In genomic region chr2:102008490-102008889, GRCh38 we compare ENCODE assay signal across 1 cellular context.
A peak's percentile ranks its signal among the peaks of the same experiment; 100 is the strongest.
TF ChIP-seq lines count a peak whose summit lies in the region.

No MANE protein-coding gene starts in this region.

TF ChIP-seq in GM12878, 131 proteins besides CTCF, POLR2A, EP300 and RAD21 (continued from another document):
- TF ChIP-seq, protein P1, sequence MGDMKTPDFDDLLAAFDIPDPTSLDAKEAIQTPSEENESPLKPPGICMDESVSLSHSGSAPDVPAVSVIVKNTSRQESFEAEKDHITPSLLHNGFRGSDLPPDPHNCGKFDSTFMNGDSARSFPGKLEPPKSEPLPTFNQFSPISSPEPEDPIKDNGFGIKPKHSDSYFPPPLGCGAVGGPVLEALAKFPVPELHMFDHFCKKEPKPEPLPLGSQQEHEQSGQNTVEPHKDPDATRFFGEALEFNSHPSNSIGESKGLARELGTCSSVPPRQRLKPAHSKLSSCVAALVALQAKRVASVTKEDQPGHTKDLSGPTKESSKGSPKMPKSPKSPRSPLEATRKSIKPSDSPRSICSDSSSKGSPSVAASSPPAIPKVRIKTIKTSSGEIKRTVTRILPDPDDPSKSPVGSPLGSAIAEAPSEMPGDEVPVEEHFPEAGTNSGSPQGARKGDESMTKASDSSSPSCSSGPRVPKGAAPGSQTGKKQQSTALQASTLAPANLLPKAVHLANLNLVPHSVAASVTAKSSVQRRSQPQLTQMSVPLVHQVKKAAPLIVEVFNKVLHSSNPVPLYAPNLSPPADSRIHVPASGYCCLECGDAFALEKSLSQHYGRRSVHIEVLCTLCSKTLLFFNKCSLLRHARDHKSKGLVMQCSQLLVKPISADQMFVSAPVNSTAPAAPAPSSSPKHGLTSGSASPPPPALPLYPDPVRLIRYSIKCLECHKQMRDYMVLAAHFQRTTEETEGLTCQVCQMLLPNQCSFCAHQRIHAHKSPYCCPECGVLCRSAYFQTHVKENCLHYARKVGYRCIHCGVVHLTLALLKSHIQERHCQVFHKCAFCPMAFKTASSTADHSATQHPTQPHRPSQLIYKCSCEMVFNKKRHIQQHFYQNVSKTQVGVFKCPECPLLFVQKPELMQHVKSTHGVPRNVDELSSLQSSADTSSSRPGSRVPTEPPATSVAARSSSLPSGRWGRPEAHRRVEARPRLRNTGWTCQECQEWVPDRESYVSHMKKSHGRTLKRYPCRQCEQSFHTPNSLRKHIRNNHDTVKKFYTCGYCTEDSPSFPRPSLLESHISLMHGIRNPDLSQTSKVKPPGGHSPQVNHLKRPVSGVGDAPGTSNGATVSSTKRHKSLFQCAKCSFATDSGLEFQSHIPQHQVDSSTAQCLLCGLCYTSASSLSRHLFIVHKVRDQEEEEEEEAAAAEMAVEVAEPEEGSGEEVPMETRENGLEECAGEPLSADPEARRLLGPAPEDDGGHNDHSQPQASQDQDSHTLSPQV (IDR thresholded peaks at IDR 0.05) = no peak
- TF ChIP-seq HCFC1 (IDR thresholded peaks at IDR 0.05; ENCODE audit: low read length) (no peak), ZNF687 (IDR thresholded peaks at IDR 0.05) (0 out of 2 replicates have a peak, but pooled peaks have one; percentile 19), EED (IDR thresholded peaks at IDR 0.05; ENCODE audit: low read depth) (no peak), ZBTB33 (IDR thresholded peaks at IDR 0.05) (no peak)
